ENCODE assay signal across 9 cellular contexts in the genomic region with DNA sequence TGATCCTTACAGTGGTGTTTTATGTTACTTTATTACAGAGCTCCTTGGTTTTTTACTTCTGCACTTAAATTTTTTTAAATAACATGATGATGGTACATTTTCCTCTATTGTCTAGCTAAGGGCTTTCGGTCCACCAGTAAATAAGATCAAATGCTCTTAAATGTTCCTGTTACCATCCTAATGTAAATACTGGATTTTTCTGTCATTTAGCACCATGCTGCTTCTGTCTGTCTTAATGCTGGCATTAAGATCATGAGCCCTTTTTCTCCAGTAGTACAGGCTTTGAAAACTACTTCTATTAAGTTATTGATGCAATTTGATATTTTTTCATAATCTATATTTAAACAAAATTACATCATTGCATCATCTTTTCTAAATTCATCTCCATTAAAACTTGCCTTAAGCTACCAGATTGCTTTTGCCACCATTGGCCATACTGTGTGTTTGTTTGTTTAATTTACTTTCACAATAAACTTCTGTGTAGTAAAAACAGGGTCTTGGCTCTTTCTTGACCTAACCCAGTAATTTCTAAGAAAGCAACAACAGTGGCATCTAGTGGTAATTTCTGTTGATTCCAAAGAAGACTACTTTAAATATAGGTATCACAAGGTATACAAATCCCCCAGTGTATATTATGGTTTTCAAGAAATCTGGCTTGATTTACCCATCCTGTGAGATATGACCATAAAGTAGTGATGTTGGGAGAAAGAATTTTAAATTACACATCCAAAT. TPM values are rescaled to one million over a fixed set of nuclear protein-coding genes. Genes with fewer than 3 reads are reported as not detected.
A peak's percentile ranks its signal among the peaks of the same experiment; 100 is the strongest.
DNase-seq lines count a peak whose midpoint lies in the region; ATAC-seq and TF ChIP-seq lines count a peak whose summit lies in the region.
"Had no signal": no experiment of that assay in that cellular context is flagged by ENCODE, and none has a peak within 500 bp of the region (broad histone marks: within the 10 kb centered on the region; RNA-seq: fewer than 3 reads in every experiment).

No MANE protein-coding gene starts in this region.

- H3K4me1 ChIP-seq in RWPE2 (ENCODE audit: insufficient read depth, poor library complexity, severe bottlenecking) = peaks cover 4% of the 10 kb centered on the region

- H3K4me3 ChIP-seq in RWPE2 (ENCODE audit: severe bottlenecking) (no peak overlapping the region), fibroblast of villous mesenchyme (ENCODE audit: low read depth, low read length) (no peak overlapping the region)

- in situ Hi-C loops in ACHN (cut with HindIII; ENCODE audit: low pct_ligation_motif_present, low pct_unique_long_range_greater_than_20kb, low sequenced_read_pairs) = no loop called here

- ATAC-seq in RWPE2 (ENCODE audit: low read depth) (peak; percentile 53; the same call in 1 of the 3 replicates), GM18517 (IDR thresholded peaks at IDR 0.05; ENCODE audit: unreplicated experiment) (no peak)

- peak; percentile 58 for DNase-seq in ACHN
- no peak for DNase-seq in RWPE2 (ENCODE audit: low spot score)
- DNase-seq in fibroblast of villous mesenchyme (ENCODE audit: low read depth) = peak; percentile 63
- no peak for DNase-seq in kidney tubule cell (ENCODE audit: low spot score)
- no peak for DNase-seq in COLO829 (ENCODE audit: low spot score)
- no peak for DNase-seq in activated T-cell treated with anti-CD3 and anti-CD28 coated beads, Interleukin-2, amount 50 U/mL, for 1 hour
- DNase-seq: effector memory CD4-positive, alpha-beta T cell had no signal

- H3K36me3 ChIP-seq in RWPE2 (ENCODE audit: low read depth) = peaks cover 39% of the 10 kb centered on the region

- no peaks in the 10 kb centered on the region for H3K27me3 ChIP-seq in RWPE2 (ENCODE audit: insufficient read depth, poor library complexity, severe bottlenecking)

- H3K27ac ChIP-seq in RWPE2 (ENCODE audit: poor library complexity, severe bottlenecking) = no peak overlapping the region

- no peaks in the 10 kb centered on the region for H3K9me3 ChIP-seq in RWPE2 (ENCODE audit: severe bottlenecking)

- peak; percentile 21; the same call in 1 of the 3 replicates for TF ChIP-seq CTCF in GM12872 (IDR thresholded peaks at IDR 0.05; ENCODE audit: insufficient read depth, low read depth, low read length)
- TF ChIP-seq CTCF in RWPE2 (IDR thresholded peaks at IDR 0.05; ENCODE audit: poor library complexity, severe bottlenecking) = peak; percentile 63
- peak; percentile 45 for TF ChIP-seq CTCF in fibroblast of villous mesenchyme (IDR thresholded peaks at IDR 0.05; ENCODE audit: insufficient read depth, low read depth, low read length)

RNA-seq across cellular contexts. Expression of gene PHAF1, which starts 9.0 kb away (rescaled TPM):
- total RNA-seq in fibroblast of villous mesenchyme = 12.9 and 16.0 TPM in 2 replicates

RNA-seq across cellular contexts. Expression of gene B3GNT9, which starts 50.1 kb away (rescaled TPM):
- total RNA-seq in fibroblast of villous mesenchyme = 41.9 and 46.4 TPM in 2 replicates

RNA-seq across cellular contexts. Expression of gene TRADD, which starts 59.0 kb away (rescaled TPM):
- total RNA-seq in fibroblast of villous mesenchyme = 12.5 and 18.4 TPM in 2 replicates

RNA-seq across cellular contexts. Expression of gene FBXL8, which starts 59.0 kb away (rescaled TPM):
- total RNA-seq in fibroblast of villous mesenchyme = 8.6 and 10.6 TPM in 2 replicates

Comparison
In these comparisons a context has a peak if more than half of its experiments do, and no peak if none do; other contexts are left out.
1. DNase-seq: peak in ACHN (single experiment) and fibroblast of villous mesenchyme (single experiment); none in RWPE2 (single experiment), kidney tubule cell (single experiment), COLO829 (single experiment) and activated T-cell treated with anti-CD3 and anti-CD28 coated beads, Interleukin-2, amount 50 U/mL, for 1 hour (single experiment).
2. Peak in every context shown above with its lines, with median percentiles within 50 percentile points of each other: CTCF ChIP-seq.